17 cellular contexts compared by ENCODE assay signal in the genomic region with DNA sequence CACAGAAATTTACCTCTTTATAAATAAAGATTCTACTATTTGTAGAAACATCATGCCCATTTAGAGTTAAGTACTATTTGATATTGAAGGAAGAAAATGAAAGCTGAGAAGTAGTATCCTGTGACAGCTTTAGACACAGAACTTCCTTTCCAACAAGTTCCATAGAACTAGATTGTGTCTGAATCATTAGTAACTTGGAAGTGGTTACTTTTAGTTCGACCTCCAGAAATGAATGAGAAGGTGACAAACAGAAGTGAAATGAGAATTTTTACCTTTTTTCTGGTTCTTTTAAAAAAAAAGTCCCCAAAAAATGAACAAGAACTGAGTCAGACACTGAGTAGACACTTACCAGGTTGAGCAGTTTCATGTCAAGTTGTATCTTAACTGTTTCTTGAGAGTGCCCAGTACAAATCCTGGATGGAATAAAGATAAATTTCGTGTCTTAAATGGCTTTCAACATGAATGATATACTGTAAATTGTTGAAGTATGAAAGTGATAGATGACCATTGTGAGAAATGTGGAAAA. TPM values are rescaled to one million over a fixed set of nuclear protein-coding genes. Genes with fewer than 3 reads are reported as not detected.
DNase-seq lines count a peak whose midpoint lies in the region; ATAC-seq and TF ChIP-seq lines count a peak whose summit lies in the region.
"Had no signal": no experiment of that assay in that cellular context is flagged by ENCODE, and none has a peak within 500 bp of the region (broad histone marks: within the 10 kb centered on the region; RNA-seq: fewer than 3 reads in every experiment).

No MANE protein-coding gene starts in this region.

- H4K5ac ChIP-seq in IMR-90 (ENCODE audit: low read depth, low read length) = no peak overlapping the region

- peaks cover 5% of the 10 kb centered on the region; the same call in 1 of the 2 replicates for H3K9me1 ChIP-seq in IMR-90 (ENCODE audit: insufficient read depth, low read length)

- no peak overlapping the region for H2BK15ac ChIP-seq in IMR-90 (ENCODE audit: low read depth, low read length)

- TF ChIP-seq RAD21 in IMR-90 (IDR thresholded peaks at IDR 0.05; ENCODE audit: low read length) = no peak

- peak; percentile 38 for ATAC-seq in activated CD4-positive, alpha-beta T cell treated with anti-CD3 and anti-CD28 coated beads for 36 hours
- no peak for ATAC-seq in IMR-90 (ENCODE audit: low read depth)
- peak; percentile 35 to 63 for ATAC-seq in activated naive CD4-positive, alpha-beta T cell treated with anti-CD3 and anti-CD28 coated beads, Interleukin-2, amount 50 U/mL, for 72 hours
- ATAC-seq: heart left ventricle, HepG2, WTC11 had no signal

- no peak overlapping the region for H2AK5ac ChIP-seq in IMR-90 (ENCODE audit: low read depth, low read length)

- WGBS in IMR-90 (ENCODE audit: extremely low coverage in 2 of 2, insufficient read length in 1 of 2), 2 experiments = no CpG with 5 or more reads among the region's 2 CpGs

- H3K56ac ChIP-seq in IMR-90 (ENCODE audit: extremely low read depth, insufficient read depth, low read length) = no peak overlapping the region

- H3K4me1 Mint-ChIP-seq in activated CD4-positive, alpha-beta T cell treated with anti-CD3 and anti-CD28 coated beads for 36 hours = peaks cover 60% of the 10 kb centered on the region
- H3K4me1 Mint-ChIP-seq in neural crest cell = peaks cover 29% of the 10 kb centered on the region

- H4K8ac ChIP-seq in IMR-90 (ENCODE audit: low read depth in 2 of 2, low read length in 2 of 2) = no peak overlapping the region

- H2BK5ac ChIP-seq in IMR-90 (ENCODE audit: low read depth, low read length, poor library complexity, severe bottlenecking) = no peak overlapping the region

- H2BK120ac ChIP-seq in IMR-90 (ENCODE audit: low read depth, low read length) = no peak overlapping the region

- peaks cover 4% of the 10 kb centered on the region; the same call in 1 of the 2 replicates for H3K36me3 ChIP-seq in IMR-90 (ENCODE audit: control insufficient read depth, insufficient read depth, low read length)

- peak overlapping the region; percentile 96 for H3K27ac Mint-ChIP-seq in activated CD4-positive, alpha-beta T cell treated with anti-CD3 and anti-CD28 coated beads for 36 hours
- peak overlapping the region; percentile 93 to 96 for H3K27ac Mint-ChIP-seq in activated naive CD4-positive, alpha-beta T cell treated with anti-CD3 and anti-CD28 coated beads, Interleukin-2, amount 50 U/mL, for 72 hours
- no peak overlapping the region for H3K27ac Mint-ChIP-seq in neural crest cell (ENCODE audit: unreplicated experiment)
- H3K27ac Mint-ChIP-seq: CD14-positive monocyte, nephron progenitor cell, WTC11 had no signal

- in situ Hi-C loops in IMR-90 (cut with MboI; ENCODE audit: low sequenced_read_pairs) = no loop called here

- POLR2A ChIA-PET in activated CD4-positive, alpha-beta T cell treated with anti-CD3 and anti-CD28 coated beads for 36 hours (lab: Charles Lee) = interaction anchor here (0.5 to 2.9 kb wide), 10 partner anchors 8 to 1913 kb away, joined by 3 to 24 read pairs (median 4); a partner anchor contains a TSS
- POLR2A ChIA-PET in IMR-90 (lab: Charles Lee; ENCODE audit: unreplicated experiment) = no interaction called here

- no peak overlapping the region for H3K4ac ChIP-seq in IMR-90 (ENCODE audit: low read depth, low read length)

- no peaks in the 10 kb centered on the region; the same call in 1 of the 2 replicates for H4K20me1 ChIP-seq in IMR-90 (ENCODE audit: insufficient read depth, low read length)

- H2BK20ac ChIP-seq in IMR-90 (ENCODE audit: low read depth, low read length) = no peak overlapping the region

- H3K27ac ChIP-seq in IMR-90 (ENCODE audit: insufficient read depth, low read length) = no peak overlapping the region

- no peak overlapping the region for H3K23ac ChIP-seq in IMR-90 (ENCODE audit: low read depth, low read length)

- H3K14ac ChIP-seq in IMR-90 (replicated peaks; ENCODE audit: low read depth, low read length) = no peak overlapping the region

- TF ChIP-seq CTCF in IMR-90 (conservative IDR thresholded peaks at IDR 0.05; ENCODE audit: low read depth, low read length) = no peak
- TF ChIP-seq CTCF in neural crest cell (conservative IDR thresholded peaks at IDR 0.05) = no peak

- peaks cover 5% of the 10 kb centered on the region for H3K4me1 ChIP-seq in IMR-90 (ENCODE audit: control insufficient read depth, insufficient read depth, low read length)

- H3K4me3 Mint-ChIP-seq in activated CD4-positive, alpha-beta T cell treated with anti-CD3 and anti-CD28 coated beads for 36 hours = peak overlapping the region; percentile 96
- peak overlapping the region; percentile 54 for H3K4me3 Mint-ChIP-seq in neural crest cell
- H3K4me3 Mint-ChIP-seq: CD14-positive monocyte; dendritic cell treated with granulocyte-macrophage colony-stimulating factor and Interleukin-4, amounts not matched to agents 40 ng/mL and 50 ng/mL, for 4 days; nephron progenitor cell; WTC11 had no signal

- H3K4me2 ChIP-seq in IMR-90 (ENCODE audit: low read depth, low read length) = no peak overlapping the region

- no peaks in the 10 kb centered on the region for H3K9me3 ChIP-seq in IMR-90 (ENCODE audit: control insufficient read depth, insufficient read depth, low read length)
- H3K9me3 ChIP-seq: heart left ventricle, spleen had no signal

- no TSS peak for BruUV-seq in IMR-90 (replicated peaks; lab: Mats Ljungman, UMichigan)

- H3K4me3 ChIP-seq in IMR-90 (ENCODE audit: insufficient read depth, low read depth, low read length) = no peak overlapping the region
- H3K4me3 ChIP-seq: heart left ventricle, spleen had no signal

- no peak for TF ChIP-seq POLR2A in IMR-90 (IDR thresholded peaks at IDR 0.05; ENCODE audit: low read depth, low read length)

- dilution Hi-C loops in IMR-90 (cut with HindIII; ENCODE audit: low sequenced_read_pairs, unreplicated experiment) = no loop called here

- H3K27me3 ChIP-seq in IMR-90 (ENCODE audit: control insufficient read depth, insufficient read depth, low read length) = no peaks in the 10 kb centered on the region
- H3K27me3 ChIP-seq: heart left ventricle, spleen had no signal

- H2AFZ ChIP-seq in IMR-90 (replicated peaks; ENCODE audit: low read length, poor library complexity) = no peak overlapping the region

- CTCF ChIA-PET in activated CD4-positive, alpha-beta T cell treated with anti-CD3 and anti-CD28 coated beads for 36 hours (lab: Charles Lee) = interaction anchor here (0.6 to 4.4 kb wide), 5 partner anchors 10 to 450 kb away, joined by 3 to 24 read pairs (median 3); no protein-coding TSS in a partner anchor
- CTCF ChIA-PET in IMR-90 (lab: Yijun Ruan, JAX) = no interaction called here

- no peak overlapping the region for H3K18ac ChIP-seq in IMR-90 (ENCODE audit: low read depth, low read length)

- H3K27me3 Mint-ChIP-seq in activated CD4-positive, alpha-beta T cell treated with anti-CD3 and anti-CD28 coated beads for 36 hours = no peaks in the 10 kb centered on the region
- no peaks in the 10 kb centered on the region for H3K27me3 Mint-ChIP-seq in neural crest cell (ENCODE audit: low read depth)

- H3K36me3 Mint-ChIP-seq in activated CD4-positive, alpha-beta T cell treated with anti-CD3 and anti-CD28 coated beads for 36 hours (ENCODE audit: low read depth) = peaks cover 36% of the 10 kb centered on the region
- H3K36me3 Mint-ChIP-seq in activated naive CD4-positive, alpha-beta T cell treated with anti-CD3 and anti-CD28 coated beads, Interleukin-2, amount 50 U/mL, for 72 hours = peaks cover 22 to 29% of the 10 kb centered on the region in 2 donors
- no peaks in the 10 kb centered on the region for H3K36me3 Mint-ChIP-seq in neural crest cell (ENCODE audit: low read depth)
- H3K36me3 Mint-ChIP-seq: WTC11 had no signal

- H3K9me3 Mint-ChIP-seq in activated CD4-positive, alpha-beta T cell treated with anti-CD3 and anti-CD28 coated beads for 36 hours (ENCODE audit: low read depth) = no peaks in the 10 kb centered on the region
- no peaks in the 10 kb centered on the region for H3K9me3 Mint-ChIP-seq in activated naive CD4-positive, alpha-beta T cell treated with anti-CD3 and anti-CD28 coated beads, Interleukin-2, amount 50 U/mL, for 72 hours
- no peaks in the 10 kb centered on the region for H3K9me3 Mint-ChIP-seq in neural crest cell
- H3K9me3 Mint-ChIP-seq: dendritic cell treated with granulocyte-macrophage colony-stimulating factor and Interleukin-4, amounts not matched to agents 40 ng/mL and 50 ng/mL, for 4 days; nephron progenitor cell; WTC11 had no signal

- H4K91ac ChIP-seq in IMR-90 (ENCODE audit: insufficient read depth, low read depth, low read length) = no peak overlapping the region

- no peak overlapping the region for H2AK9ac ChIP-seq in IMR-90 (replicated peaks; ENCODE audit: low read depth, low read length, poor library complexity)

- no peak overlapping the region for H3K9ac ChIP-seq in IMR-90 (ENCODE audit: low read depth, low read length)

- peaks cover 13 to 40% of the 10 kb centered on the region in 2 experiments for H3K79me1 ChIP-seq in IMR-90 (ENCODE audit: low read depth in 1 of 2, low read length in 2 of 2)

- intact Hi-C loops in activated CD4-positive, alpha-beta T cell treated with anti-CD3 and anti-CD28 coated beads for 36 hours (cut with DNase I, micrococcal nuclease) = loop anchor here (1.0 to 10.0 kb wide), 8 partner anchors 8 to 1206 kb away; a partner anchor contains a TSS
- intact Hi-C loops in IMR-90 (cut with micrococcal nuclease) = no loop called here

- DNase-seq in activated CD4-positive, alpha-beta T cell treated with anti-CD3 and anti-CD28 coated beads for 36 hours = no peak
- DNase-seq in activated CD4-positive, alpha-beta T cell treated with anti-CD3 and anti-CD28 coated beads, Interleukin-2, amount 50 U/mL, for 1 hour = no peak
- DNase-seq in IMR-90 (peak; percentile 5), neural crest cell (ENCODE audit: low read depth, low spot score) (no peak), hippocampal formation (lab: John Stamatoyannopoulos, UW) (no peak), NCI-H510A treated with DMSO at 0.1 percent for 48 hours (lab: John Stamatoyannopoulos, UW) (no peak), ecto neural progenitor cell (ENCODE audit: low spot score) (no peak)
- no peak for DNase-seq in activated naive CD4-positive, alpha-beta T cell treated with anti-CD3 and anti-CD28 coated beads, Interleukin-2, amount 50 U/mL, for 72 hours (ENCODE audit: low spot score in 2 of 2)
- DNase-seq: heart left ventricle, NCI-H2029 treated with DMSO at 0.1 percent for 48 hours, NCI-H774, nephron progenitor cell, spleen had no signal

RNA-seq across cellular contexts. Expression of a gene that starts 3.1 kb away (rescaled TPM):
- total RNA-seq in activated CD4-positive, alpha-beta T cell treated with anti-CD3 and anti-CD28 coated beads for 36 hours = 10 to 100 TPM; 71.9 to 79.1 TPM
- 27.2 and 41.0 TPM in 2 replicates for total RNA-seq in IMR-90 (2012; rRNA removed)
- 14.7 and 18.5 TPM in 2 replicates for polyA plus RNA-seq in IMR-90 (2012; rRNA removed)
- 3.8 and 5.3 TPM in 2 replicates for polyA plus RNA-seq in IMR-90 (2012; cell fraction: cytosol; rRNA removed)
- polyA plus RNA-seq in IMR-90 (2012; cell fraction: nucleus; rRNA removed; ENCODE audit: low replicate concordance) = 23.9 and 45.1 TPM in 2 replicates
- 100 to 1,000 TPM in 1 of 2 donors, 10 to 100 TPM in 1; 64.5 to 128 TPM for total RNA-seq in activated naive CD4-positive, alpha-beta T cell treated with anti-CD3 and anti-CD28 coated beads, Interleukin-2, amount 50 U/mL, for 72 hours
- total RNA-seq in neural crest cell = 58.9 and 59.6 TPM in 2 replicates

RNA-seq across cellular contexts. Expression of a gene that starts 44.3 kb away (rescaled TPM):
- total RNA-seq in activated CD4-positive, alpha-beta T cell treated with anti-CD3 and anti-CD28 coated beads for 36 hours = 1 to 10 TPM; 4.4 to 4.5 TPM
- total RNA-seq in IMR-90 (2012; rRNA removed) (12.2 and 13.6 TPM in 2 replicates), neural crest cell (21.0 and 23.1 TPM in 2 replicates)
- 8.2 and 8.4 TPM in 2 replicates for polyA plus RNA-seq in IMR-90 (2012; rRNA removed)
- polyA plus RNA-seq in IMR-90 (2012; cell fraction: cytosol; rRNA removed) = 8.5 and 19.0 TPM in 2 replicates
- polyA plus RNA-seq in IMR-90 (2012; cell fraction: nucleus; rRNA removed; ENCODE audit: low replicate concordance) = 4.6 and 8.9 TPM in 2 replicates
- 1 to 10 TPM; 4.3 to 6.6 TPM for total RNA-seq in activated naive CD4-positive, alpha-beta T cell treated with anti-CD3 and anti-CD28 coated beads, Interleukin-2, amount 50 U/mL, for 72 hours

RNA-seq across cellular contexts. Expression of a gene that starts 46.9 kb away (rescaled TPM):
- total RNA-seq in activated CD4-positive, alpha-beta T cell treated with anti-CD3 and anti-CD28 coated beads for 36 hours = under 1 TPM; 0.16 to 0.37 TPM
- total RNA-seq in IMR-90 (2012; rRNA removed) = 0.18 and 0.28 TPM in 2 replicates
- 0.22 TPM in 2 replicates for polyA plus RNA-seq in IMR-90 (2012; rRNA removed)
- polyA plus RNA-seq in IMR-90 (2012; cell fraction: cytosol; rRNA removed) = 0.16 and 0.18 TPM in 2 replicates
- polyA plus RNA-seq in IMR-90 (2012; cell fraction: nucleus; rRNA removed; ENCODE audit: low replicate concordance) = 0.45 and 0.58 TPM in 2 replicates
- 1 to 10 TPM in 1 of 2 donors, under 1 TPM in 1; 0.27 to 1.0 TPM for total RNA-seq in activated naive CD4-positive, alpha-beta T cell treated with anti-CD3 and anti-CD28 coated beads, Interleukin-2, amount 50 U/mL, for 72 hours
- 1.1 and 2.0 TPM in 2 replicates for total RNA-seq in neural crest cell
- polyA plus RNA-seq: CD14-positive monocyte had no signal
